Comparison of ENCODE assay signal across 1 cellular context in the genomic region with DNA sequence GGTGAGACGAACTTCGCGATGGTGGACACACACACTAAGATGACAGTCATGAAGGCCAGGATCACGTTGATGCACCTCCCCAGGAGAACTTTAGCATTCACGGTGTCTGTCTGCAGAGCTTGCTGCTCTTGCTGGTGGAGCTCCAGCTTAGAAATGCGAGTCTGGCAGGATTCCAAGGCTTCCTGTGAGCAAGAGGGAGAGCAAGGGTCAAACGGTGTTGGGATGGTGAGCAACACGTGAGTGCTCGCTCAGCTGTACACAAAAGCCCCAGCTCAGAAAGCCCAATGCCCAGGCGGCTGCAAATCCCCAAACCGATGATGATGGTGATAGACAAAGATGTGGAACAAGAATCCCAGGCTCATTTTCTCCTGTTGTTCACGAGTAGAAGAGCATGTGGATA.
TF ChIP-seq lines count a peak whose summit lies in the region.

No MANE protein-coding gene starts in this region.

TF ChIP-seq in HepG2, 621 proteins besides CTCF, POLR2A, EP300 and RAD21 (continued from another document and continues in another):
- TF ChIP-seq, protein P1, sequence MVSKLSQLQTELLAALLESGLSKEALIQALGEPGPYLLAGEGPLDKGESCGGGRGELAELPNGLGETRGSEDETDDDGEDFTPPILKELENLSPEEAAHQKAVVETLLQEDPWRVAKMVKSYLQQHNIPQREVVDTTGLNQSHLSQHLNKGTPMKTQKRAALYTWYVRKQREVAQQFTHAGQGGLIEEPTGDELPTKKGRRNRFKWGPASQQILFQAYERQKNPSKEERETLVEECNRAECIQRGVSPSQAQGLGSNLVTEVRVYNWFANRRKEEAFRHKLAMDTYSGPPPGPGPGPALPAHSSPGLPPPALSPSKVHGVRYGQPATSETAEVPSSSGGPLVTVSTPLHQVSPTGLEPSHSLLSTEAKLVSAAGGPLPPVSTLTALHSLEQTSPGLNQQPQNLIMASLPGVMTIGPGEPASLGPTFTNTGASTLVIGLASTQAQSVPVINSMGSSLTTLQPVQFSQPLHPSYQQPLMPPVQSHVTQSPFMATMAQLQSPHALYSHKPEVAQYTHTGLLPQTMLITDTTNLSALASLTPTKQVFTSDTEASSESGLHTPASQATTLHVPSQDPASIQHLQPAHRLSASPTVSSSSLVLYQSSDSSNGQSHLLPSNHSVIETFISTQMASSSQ (IDR thresholded peaks at IDR 0.05; ENCODE audit: low read depth) = no peak
- TF ChIP-seq, protein P1 (CRISPR knock-in tag; IDR thresholded peaks at IDR 0.05; ENCODE audit: borderline replicate concordance) = no peak
- no peak for TF ChIP-seq REL (CRISPR knock-in tag; conservative IDR thresholded peaks at IDR 0.05)
- TF ChIP-seq, protein P2, sequence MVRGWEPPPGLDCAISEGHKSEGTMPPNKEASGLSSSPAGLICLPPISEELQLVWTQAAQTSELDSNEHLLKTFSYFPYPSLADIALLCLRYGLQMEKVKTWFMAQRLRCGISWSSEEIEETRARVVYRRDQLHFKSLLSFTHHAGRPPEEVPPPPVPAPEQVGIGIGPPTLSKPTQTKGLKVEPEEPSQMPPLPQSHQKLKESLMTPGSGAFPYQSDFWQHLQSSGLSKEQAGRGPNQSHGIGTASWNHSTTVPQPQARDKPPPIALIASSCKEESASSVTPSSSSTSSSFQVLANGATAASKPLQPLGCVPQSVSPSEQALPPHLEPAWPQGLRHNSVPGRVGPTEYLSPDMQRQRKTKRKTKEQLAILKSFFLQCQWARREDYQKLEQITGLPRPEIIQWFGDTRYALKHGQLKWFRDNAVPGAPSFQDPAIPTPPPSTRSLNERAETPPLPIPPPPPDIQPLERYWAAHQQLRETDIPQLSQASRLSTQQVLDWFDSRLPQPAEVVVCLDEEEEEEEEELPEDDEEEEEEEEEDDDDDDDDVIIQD (CRISPR knock-in tag; IDR thresholded peaks at IDR 0.05; ENCODE audit: low read depth) = peak; percentile 76; the same call in 1 of the 2 replicates
- no peak for TF ChIP-seq HNRNPL (IDR thresholded peaks at IDR 0.05; ENCODE audit: low read depth, low read length)
- TF ChIP-seq MAFG (CRISPR knock-in tag; IDR thresholded peaks at IDR 0.05) = no peak
- 0 out of 2 replicates have a peak, but pooled peaks have one; percentile 39 for TF ChIP-seq ZNF564 (CRISPR knock-in tag; IDR thresholded peaks at IDR 0.05)
- TF ChIP-seq FOXK1 (CRISPR knock-in tag; IDR thresholded peaks at IDR 0.05; ENCODE audit: borderline replicate concordance, low read depth) = no peak; the same call in 1 of the 2 replicates
- TF ChIP-seq ZNF563 (CRISPR knock-in tag; IDR thresholded peaks at IDR 0.05) = no peak
- no peak for TF ChIP-seq ZNF598 (CRISPR knock-in tag; IDR thresholded peaks at IDR 0.05; ENCODE audit: borderline replicate concordance)
- no peak for TF ChIP-seq SMYD3 (CRISPR knock-in tag; IDR thresholded peaks at IDR 0.05)
- TF ChIP-seq, protein P3, sequence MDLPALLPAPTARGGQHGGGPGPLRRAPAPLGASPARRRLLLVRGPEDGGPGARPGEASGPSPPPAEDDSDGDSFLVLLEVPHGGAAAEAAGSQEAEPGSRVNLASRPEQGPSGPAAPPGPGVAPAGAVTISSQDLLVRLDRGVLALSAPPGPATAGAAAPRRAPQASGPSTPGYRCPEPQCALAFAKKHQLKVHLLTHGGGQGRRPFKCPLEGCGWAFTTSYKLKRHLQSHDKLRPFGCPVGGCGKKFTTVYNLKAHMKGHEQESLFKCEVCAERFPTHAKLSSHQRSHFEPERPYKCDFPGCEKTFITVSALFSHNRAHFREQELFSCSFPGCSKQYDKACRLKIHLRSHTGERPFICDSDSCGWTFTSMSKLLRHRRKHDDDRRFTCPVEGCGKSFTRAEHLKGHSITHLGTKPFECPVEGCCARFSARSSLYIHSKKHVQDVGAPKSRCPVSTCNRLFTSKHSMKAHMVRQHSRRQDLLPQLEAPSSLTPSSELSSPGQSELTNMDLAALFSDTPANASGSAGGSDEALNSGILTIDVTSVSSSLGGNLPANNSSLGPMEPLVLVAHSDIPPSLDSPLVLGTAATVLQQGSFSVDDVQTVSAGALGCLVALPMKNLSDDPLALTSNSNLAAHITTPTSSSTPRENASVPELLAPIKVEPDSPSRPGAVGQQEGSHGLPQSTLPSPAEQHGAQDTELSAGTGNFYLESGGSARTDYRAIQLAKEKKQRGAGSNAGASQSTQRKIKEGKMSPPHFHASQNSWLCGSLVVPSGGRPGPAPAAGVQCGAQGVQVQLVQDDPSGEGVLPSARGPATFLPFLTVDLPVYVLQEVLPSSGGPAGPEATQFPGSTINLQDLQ (CRISPR knock-in tag; IDR thresholded peaks at IDR 0.05) = no peak
- no peak for TF ChIP-seq ZFP36L2 (CRISPR knock-in tag; IDR thresholded peaks at IDR 0.05)
- TF ChIP-seq KMT2A (CRISPR knock-in tag; IDR thresholded peaks at IDR 0.05) = no peak
- peak; percentile 72 for TF ChIP-seq FOXA3 (CRISPR knock-in tag; IDR thresholded peaks at IDR 0.05)
- TF ChIP-seq, protein P4, sequence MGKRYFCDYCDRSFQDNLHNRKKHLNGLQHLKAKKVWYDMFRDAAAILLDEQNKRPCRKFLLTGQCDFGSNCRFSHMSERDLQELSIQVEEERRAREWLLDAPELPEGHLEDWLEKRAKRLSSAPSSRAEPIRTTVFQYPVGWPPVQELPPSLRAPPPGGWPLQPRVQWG (CRISPR knock-in tag; IDR thresholded peaks at IDR 0.05; ENCODE audit: borderline replicate concordance, low read depth) = no peak
- no peak for TF ChIP-seq ZNF616 (CRISPR knock-in tag; IDR thresholded peaks at IDR 0.05; ENCODE audit: low read depth)
- no peak for TF ChIP-seq ZNF605 (CRISPR knock-in tag; IDR thresholded peaks at IDR 0.05)
- TF ChIP-seq AGO2 (optimal IDR thresholded peaks at IDR 0.05; ENCODE audit: low read depth, low read length) = no peak
- TF ChIP-seq ZNF841 (CRISPR knock-in tag; IDR thresholded peaks at IDR 0.05; ENCODE audit: borderline replicate concordance) = no peak
- TF ChIP-seq FOXC1 (CRISPR knock-in tag; IDR thresholded peaks at IDR 0.05; ENCODE audit: borderline replicate concordance) = no peak
- TF ChIP-seq, protein P5, sequence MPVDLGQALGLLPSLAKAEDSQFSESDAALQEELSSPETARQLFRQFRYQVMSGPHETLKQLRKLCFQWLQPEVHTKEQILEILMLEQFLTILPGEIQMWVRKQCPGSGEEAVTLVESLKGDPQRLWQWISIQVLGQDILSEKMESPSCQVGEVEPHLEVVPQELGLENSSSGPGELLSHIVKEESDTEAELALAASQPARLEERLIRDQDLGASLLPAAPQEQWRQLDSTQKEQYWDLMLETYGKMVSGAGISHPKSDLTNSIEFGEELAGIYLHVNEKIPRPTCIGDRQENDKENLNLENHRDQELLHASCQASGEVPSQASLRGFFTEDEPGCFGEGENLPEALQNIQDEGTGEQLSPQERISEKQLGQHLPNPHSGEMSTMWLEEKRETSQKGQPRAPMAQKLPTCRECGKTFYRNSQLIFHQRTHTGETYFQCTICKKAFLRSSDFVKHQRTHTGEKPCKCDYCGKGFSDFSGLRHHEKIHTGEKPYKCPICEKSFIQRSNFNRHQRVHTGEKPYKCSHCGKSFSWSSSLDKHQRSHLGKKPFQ (CRISPR knock-in tag; IDR thresholded peaks at IDR 0.05; ENCODE audit: insufficient replicate concordance) = no peak
- TF ChIP-seq, protein P6, sequence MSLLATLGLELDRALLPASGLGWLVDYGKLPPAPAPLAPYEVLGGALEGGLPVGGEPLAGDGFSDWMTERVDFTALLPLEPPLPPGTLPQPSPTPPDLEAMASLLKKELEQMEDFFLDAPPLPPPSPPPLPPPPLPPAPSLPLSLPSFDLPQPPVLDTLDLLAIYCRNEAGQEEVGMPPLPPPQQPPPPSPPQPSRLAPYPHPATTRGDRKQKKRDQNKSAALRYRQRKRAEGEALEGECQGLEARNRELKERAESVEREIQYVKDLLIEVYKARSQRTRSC (CRISPR knock-in tag; IDR thresholded peaks at IDR 0.05; ENCODE audit: low read depth) = no peak
- no peak for TF ChIP-seq ZNF329 (CRISPR knock-in tag; IDR thresholded peaks at IDR 0.05; ENCODE audit: low read depth)
- TF ChIP-seq KAT8 (CRISPR knock-in tag; IDR thresholded peaks at IDR 0.05) = no peak
- TF ChIP-seq, protein P7, sequence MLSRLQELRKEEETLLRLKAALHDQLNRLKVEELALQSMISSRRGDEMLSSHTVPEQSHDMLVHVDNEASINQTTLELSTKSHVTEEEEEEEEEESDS (CRISPR knock-in tag; IDR thresholded peaks at IDR 0.05; ENCODE audit: borderline replicate concordance) = no peak
- no peak; the same call in none of the 2 replicates for TF ChIP-seq YEATS4 (CRISPR knock-in tag; IDR thresholded peaks at IDR 0.05; ENCODE audit: borderline replicate concordance)
- TF ChIP-seq, protein P8, sequence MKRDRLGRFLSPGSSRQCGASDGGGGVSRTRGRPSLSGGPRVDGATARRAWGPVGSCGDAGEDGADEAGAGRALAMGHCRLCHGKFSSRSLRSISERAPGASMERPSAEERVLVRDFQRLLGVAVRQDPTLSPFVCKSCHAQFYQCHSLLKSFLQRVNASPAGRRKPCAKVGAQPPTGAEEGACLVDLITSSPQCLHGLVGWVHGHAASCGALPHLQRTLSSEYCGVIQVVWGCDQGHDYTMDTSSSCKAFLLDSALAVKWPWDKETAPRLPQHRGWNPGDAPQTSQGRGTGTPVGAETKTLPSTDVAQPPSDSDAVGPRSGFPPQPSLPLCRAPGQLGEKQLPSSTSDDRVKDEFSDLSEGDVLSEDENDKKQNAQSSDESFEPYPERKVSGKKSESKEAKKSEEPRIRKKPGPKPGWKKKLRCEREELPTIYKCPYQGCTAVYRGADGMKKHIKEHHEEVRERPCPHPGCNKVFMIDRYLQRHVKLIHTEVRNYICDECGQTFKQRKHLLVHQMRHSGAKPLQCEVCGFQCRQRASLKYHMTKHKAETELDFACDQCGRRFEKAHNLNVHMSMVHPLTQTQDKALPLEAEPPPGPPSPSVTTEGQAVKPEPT (CRISPR knock-in tag; IDR thresholded peaks at IDR 0.05; ENCODE audit: low read depth) = no peak
- peak; percentile 62 for TF ChIP-seq ZMYM4 (CRISPR knock-in tag; IDR thresholded peaks at IDR 0.05)
- no peak for TF ChIP-seq ESRRA (CRISPR knock-in tag; IDR thresholded peaks at IDR 0.05; ENCODE audit: low read depth)
- no peak for TF ChIP-seq ZFP82 (CRISPR knock-in tag; IDR thresholded peaks at IDR 0.05; ENCODE audit: borderline replicate concordance)
- no peak for TF ChIP-seq THAP11 (CRISPR knock-in tag; IDR thresholded peaks at IDR 0.05)
- peak; percentile 23; the same call in 1 of the 2 replicates for TF ChIP-seq ZNF160 (CRISPR knock-in tag; IDR thresholded peaks at IDR 0.05)
- no peak for TF ChIP-seq ZNF768 (CRISPR knock-in tag; IDR thresholded peaks at IDR 0.05)
- TF ChIP-seq ZNF136 (CRISPR knock-in tag; IDR thresholded peaks at IDR 0.05; ENCODE audit: low read depth) = no peak
- TF ChIP-seq, protein P9, sequence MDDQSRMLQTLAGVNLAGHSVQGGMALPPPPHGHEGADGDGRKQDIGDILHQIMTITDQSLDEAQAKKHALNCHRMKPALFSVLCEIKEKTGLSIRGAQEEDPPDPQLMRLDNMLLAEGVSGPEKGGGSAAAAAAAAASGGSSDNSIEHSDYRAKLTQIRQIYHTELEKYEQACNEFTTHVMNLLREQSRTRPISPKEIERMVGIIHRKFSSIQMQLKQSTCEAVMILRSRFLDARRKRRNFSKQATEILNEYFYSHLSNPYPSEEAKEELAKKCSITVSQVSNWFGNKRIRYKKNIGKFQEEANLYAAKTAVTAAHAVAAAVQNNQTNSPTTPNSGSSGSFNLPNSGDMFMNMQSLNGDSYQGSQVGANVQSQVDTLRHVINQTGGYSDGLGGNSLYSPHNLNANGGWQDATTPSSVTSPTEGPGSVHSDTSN (CRISPR knock-in tag; IDR thresholded peaks at IDR 0.05; ENCODE audit: borderline replicate concordance) = no peak
- TF ChIP-seq KDM4B (CRISPR knock-in tag; IDR thresholded peaks at IDR 0.05) = 0 out of 2 replicates have a peak, but pooled peaks have one; percentile 43
- TF ChIP-seq, protein P10, sequence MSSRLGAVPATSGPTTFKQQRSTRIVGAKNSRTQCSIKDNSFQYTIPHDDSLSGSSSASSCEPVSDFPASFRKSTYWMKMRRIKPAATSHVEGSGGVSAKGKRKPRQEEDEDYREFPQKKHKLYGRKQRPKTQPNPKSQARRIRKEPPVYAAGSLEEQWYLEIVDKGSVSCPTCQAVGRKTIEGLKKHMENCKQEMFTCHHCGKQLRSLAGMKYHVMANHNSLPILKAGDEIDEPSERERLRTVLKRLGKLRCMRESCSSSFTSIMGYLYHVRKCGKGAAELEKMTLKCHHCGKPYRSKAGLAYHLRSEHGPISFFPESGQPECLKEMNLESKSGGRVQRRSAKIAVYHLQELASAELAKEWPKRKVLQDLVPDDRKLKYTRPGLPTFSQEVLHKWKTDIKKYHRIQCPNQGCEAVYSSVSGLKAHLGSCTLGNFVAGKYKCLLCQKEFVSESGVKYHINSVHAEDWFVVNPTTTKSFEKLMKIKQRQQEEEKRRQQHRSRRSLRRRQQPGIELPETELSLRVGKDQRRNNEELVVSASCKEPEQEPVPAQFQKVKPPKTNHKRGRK (CRISPR knock-in tag; IDR thresholded peaks at IDR 0.05) = no peak
- no peak for TF ChIP-seq KLF13 (CRISPR knock-in tag; IDR thresholded peaks at IDR 0.05)
- no peak for TF ChIP-seq HNRNPUL1 (IDR thresholded peaks at IDR 0.05; ENCODE audit: low read depth, low read length)
- no peak for TF ChIP-seq HOXD1 (CRISPR knock-in tag; IDR thresholded peaks at IDR 0.05)
- TF ChIP-seq ZNF839 (CRISPR knock-in tag; IDR thresholded peaks at IDR 0.05; ENCODE audit: borderline replicate concordance) = no peak
- TF ChIP-seq MZF1 (CRISPR knock-in tag; IDR thresholded peaks at IDR 0.05; ENCODE audit: borderline replicate concordance) = no peak
- no peak for TF ChIP-seq HMGA1 (CRISPR knock-in tag; conservative IDR thresholded peaks at IDR 0.05)
- TF ChIP-seq SOX13 (IDR thresholded peaks at IDR 0.05) = no peak
- peak in 1 of 2 experiments; percentile 74; a peak in 1 of 4 replicates for TF ChIP-seq SOX13 (CRISPR knock-in tag; conservative IDR thresholded peaks at IDR 0.05 in 1 of 2, IDR thresholded peaks at IDR 0.05 in 1 of 2)
- no peak for TF ChIP-seq NFE2L1 (CRISPR knock-in tag; IDR thresholded peaks at IDR 0.05; ENCODE audit: borderline replicate concordance)
- TF ChIP-seq THYN1 (CRISPR knock-in tag; IDR thresholded peaks at IDR 0.05; ENCODE audit: borderline replicate concordance, low read depth) = no peak
- no peak for TF ChIP-seq ZNF7 (CRISPR knock-in tag; IDR thresholded peaks at IDR 0.05)
- TF ChIP-seq ARNTL (CRISPR knock-in tag; IDR thresholded peaks at IDR 0.05) = peak; percentile 96
- TF ChIP-seq CENPX (CRISPR knock-in tag; IDR thresholded peaks at IDR 0.05) = no peak
- TF ChIP-seq EED (CRISPR knock-in tag; IDR thresholded peaks at IDR 0.05) = no peak
